In the genomic region with DNA sequence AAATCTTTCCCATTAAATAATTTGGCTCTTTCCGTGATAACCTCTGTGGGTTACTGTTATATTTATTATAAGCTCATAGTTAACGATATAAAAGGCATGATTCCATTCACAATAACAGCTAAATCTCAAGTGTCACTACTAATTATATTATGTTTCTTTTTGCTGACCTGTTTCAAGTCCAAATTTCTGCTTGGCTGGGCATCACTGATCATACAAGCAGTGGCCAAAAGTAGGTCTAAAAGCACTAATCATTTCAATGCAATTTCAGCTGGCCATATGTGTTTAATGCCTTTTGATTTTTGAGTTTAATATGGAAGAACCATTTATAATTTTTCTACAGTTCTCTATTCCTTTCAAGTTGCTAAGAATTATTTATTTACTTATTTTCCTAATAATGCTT, we compare ENCODE assay signal across 21 cellular contexts.
"Had no signal": no experiment of that assay in that cellular context is flagged by ENCODE, and none has a peak within 500 bp of the region (broad histone marks: within the 10 kb centered on the region; RNA-seq: fewer than 3 reads in every experiment).

No MANE protein-coding gene starts in this region.

- H3K27ac ChIP-seq: RWPE1, SJSA1, SK-N-MC had no signal

- DNase-seq: KBM-7; MG63; NCI-H1092 treated with DMSO at 0.1 percent for 48 hours; NCI-H1436; NCI-H187; NCI-H2029; NCI-H2081 treated with DMSO at 0.1 percent for 48 hours; NCI-H2171; NCI-H226; NCI-H510A; NCI-H524 treated with DMSO at 0.1 percent for 48 hours; NCI-H748 treated with DMSO at 0.1 percent for 48 hours; NK-92 treated with Interleukin-12 subunit alpha and Interleukin-12 subunit beta, amount 100 ng/mL, for 24 hours; PC-3; SHP77 treated with DMSO at 0.1 percent for 48 hours; T-helper 2 cell had no signal

- ATAC-seq: HepG2, Panc1, PC-3 had no signal

- H3K4me3 ChIP-seq: MG63, SJSA1, SK-N-MC had no signal

- H3K9me3 ChIP-seq: MG63, SJSA1 had no signal

- H3K36me3 ChIP-seq: SJSA1 had no signal

- H3K27me3 ChIP-seq: MG63, SJSA1 had no signal
